ENCODE assay signal across 34 cellular contexts in the genomic region with DNA sequence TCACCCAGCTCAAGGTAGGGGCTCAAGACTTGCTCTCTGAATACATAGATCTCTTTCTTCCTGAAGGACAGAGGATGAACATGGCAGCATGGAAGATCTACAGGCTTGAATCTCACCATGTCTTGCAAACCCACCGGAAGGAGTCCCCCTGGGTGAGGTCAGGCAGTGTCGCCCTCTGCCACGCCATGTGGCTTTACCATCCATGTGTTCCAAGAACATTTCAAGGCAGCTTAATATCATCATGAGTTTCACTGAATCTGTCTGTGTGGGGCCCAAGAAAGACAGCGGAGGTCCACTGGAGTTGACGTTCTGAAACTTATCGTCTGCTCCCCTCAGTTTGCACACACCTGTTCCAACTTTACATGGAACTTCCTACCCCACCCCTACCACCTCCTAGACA.
"Had no signal": no experiment of that assay in that cellular context is flagged by ENCODE, and none has a peak within 500 bp of the region (broad histone marks: within the 10 kb centered on the region; RNA-seq: fewer than 3 reads in every experiment).

No MANE protein-coding gene starts in this region.

- H3K9me3 ChIP-seq: MG63 had no signal

- H3K4me3 ChIP-seq: MG63 had no signal

- H3K36me3 ChIP-seq: MG63 had no signal

- H3K27me3 ChIP-seq: MG63 had no signal

- H3K27ac ChIP-seq: KMS-11 had no signal

- DNase-seq: Karpas-422, Kasumi-1, KG1, MG63, MM.1S, MV-4-11, NCI-H1048, NCI-H1092, NCI-H1092 treated with DMSO at 0.1 percent for 48 hours, NCI-H1105, NCI-H1105 treated with DMSO at 0.1 percent for 48 hours, NCI-H1417, NCI-H1417 treated with DMSO at 0.1 percent for 48 hours, NCI-H1436, NCI-H1436 treated with DMSO at 0.1 percent for 48 hours, NCI-H146, NCI-H1694, NCI-H1694 treated with DMSO at 0.1 percent for 48 hours, NCI-H187, NCI-H187 treated with DMSO at 0.1 percent for 48 hours, NCI-H1930, NCI-H2029, NCI-H2029 treated with DMSO at 0.1 percent for 48 hours, NCI-H2081, NCI-H2081 treated with DMSO at 0.1 percent for 48 hours, NCI-H2107, NCI-H2171, NCI-H2171 treated with DMSO at 0.1 percent for 48 hours, NCI-H2227 treated with DMSO at 0.1 percent for 48 hours, NCI-H226, NCI-H345, NCI-H446, NCI-H446 treated with DMSO at 0.1 percent for 48 hours had no signal
